In the genomic region with DNA sequence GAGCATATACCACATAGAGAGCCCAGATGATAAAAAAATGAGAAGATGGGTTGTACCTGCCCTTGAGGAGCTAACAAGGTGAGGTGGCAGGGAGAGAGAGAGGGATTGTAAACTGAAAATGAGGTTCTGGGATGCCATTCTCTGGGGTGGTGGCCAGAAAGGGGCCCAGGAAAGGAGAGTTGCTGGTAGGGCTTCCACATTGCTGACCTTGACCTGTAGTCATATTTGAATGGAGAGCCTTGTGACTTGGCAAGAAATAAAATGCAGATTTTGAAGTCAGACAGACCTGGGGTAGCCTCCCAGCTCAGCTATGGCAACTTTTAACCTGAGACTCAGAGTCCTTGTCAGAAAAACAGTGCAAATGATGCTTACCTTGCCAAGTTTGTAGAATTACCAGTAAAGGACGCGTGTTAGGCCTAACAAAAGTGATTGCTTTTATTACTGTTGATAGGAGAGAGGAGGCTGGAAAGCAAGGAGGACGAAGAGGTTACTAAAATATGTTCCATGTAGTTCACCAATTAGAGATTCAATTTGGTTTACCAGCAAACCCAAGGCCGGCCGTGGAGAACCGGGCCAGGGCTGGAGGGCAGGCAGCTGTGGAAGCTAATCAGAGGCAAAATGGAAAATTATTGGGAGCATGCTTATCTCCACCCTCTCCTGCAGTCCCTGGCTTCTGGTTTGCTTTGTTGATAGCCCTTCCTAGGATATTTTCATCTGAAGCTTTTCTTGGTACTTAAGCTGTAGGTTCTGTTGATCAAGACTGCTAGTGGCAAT, we compare ENCODE assay signal across 21 cellular contexts. TPM values are rescaled to one million over a fixed set of nuclear protein-coding genes. Genes with fewer than 3 reads are reported as not detected.
DNase-seq lines count a peak whose midpoint lies in the region; ATAC-seq, FAIRE-seq and TF ChIP-seq lines count a peak whose summit lies in the region.
"Had no signal": no experiment of that assay in that cellular context is flagged by ENCODE, and none has a peak within 500 bp of the region (broad histone marks: within the 10 kb centered on the region; RNA-seq: fewer than 3 reads in every experiment).

No MANE protein-coding gene starts in this region.

- H3K27me3 ChIP-seq in esophagus muscularis mucosa = peaks cover 0 to 9% (median 0%) of the 10 kb centered on the region in 4 donors
- no peaks in the 10 kb centered on the region for H3K27me3 ChIP-seq in sigmoid colon

- TF ChIP-seq POLR2A in A549 (IDR thresholded peaks at IDR 0.05; ENCODE audit: low read length) (no peak), esophagus muscularis mucosa (IDR thresholded peaks at IDR 0.05; ENCODE audit: low read depth) (no peak), sigmoid colon (IDR thresholded peaks at IDR 0.05) (no peak)

- H3K4me2 ChIP-seq in A549 = peak overlapping the region; percentile 91

- H3K4me1 ChIP-seq in A549 (peaks cover 50% of the 10 kb centered on the region), esophagus muscularis mucosa (peaks cover 13 to 46% (median 41%) of the 10 kb centered on the region in 4 donors), sigmoid colon (peaks cover 0 to 29% (median 16%) of the 10 kb centered on the region in 4 donors)

- ATAC-seq in A549 (no peak), GM21576 (IDR thresholded peaks at IDR 0.05; ENCODE audit: unreplicated experiment) (no peak), HG03565 (IDR thresholded peaks at IDR 0.05; ENCODE audit: unreplicated experiment) (no peak)

- POLR2A ChIA-PET in A549 (lab: Yijun Ruan, JAX) = no interaction called here

- H3K9me3 ChIP-seq in A549 = peaks cover 16% of the 10 kb centered on the region
- H3K9me3 ChIP-seq in esophagus muscularis mucosa = peaks cover 0 to 5% (median 2%) of the 10 kb centered on the region in 4 donors
- H3K9me3 ChIP-seq in sigmoid colon = peaks cover 0 to 5% (median 0%) of the 10 kb centered on the region in 4 donors

- TF ChIP-seq EP300 in A549 (IDR thresholded peaks at IDR 0.05) = no peak
- no peak for TF ChIP-seq EP300 in esophagus muscularis mucosa (IDR thresholded peaks at IDR 0.05)
- TF ChIP-seq EP300 in sigmoid colon (IDR thresholded peaks at IDR 0.05) = no peak

- DNase-seq in activated CD8-positive, alpha-beta memory T cell treated with anti-CD3 and anti-CD28 coated beads for 24 hours = peak; percentile 21
- no peak for DNase-seq in activated CD8-positive, alpha-beta memory T cell treated with anti-CD3 and anti-CD28 coated beads, Interleukin-2, amount 50 U/mL, for 4 hours
- DNase-seq in A549 (ENCODE audit: low read depth in 1 of 2, low spot score in 1 of 2) (no peak), esophagus muscularis mucosa (ENCODE audit: extremely low spot score) (no peak), sigmoid colon (no peak), DMS114 treated with DMSO at 0.1 percent for 48 hours (lab: John Stamatoyannopoulos, UW; ENCODE audit: unreplicated experiment) (no peak)
- DNase-seq: DMS 273 treated with DMSO at 0.1 percent for 48 hours, H7, HFFc6, Karpas-422, MG63, NCI-H1092, NCI-H1436 treated with DMSO at 0.1 percent for 48 hours, NCI-H2029, NCI-H2171, NCI-H526 had no signal

- TF ChIP-seq CTCF in A549 (IDR thresholded peaks at IDR 0.05) = no peak
- TF ChIP-seq CTCF in esophagus muscularis mucosa (IDR thresholded peaks at IDR 0.05) = no peak
- no peak for TF ChIP-seq CTCF in sigmoid colon (IDR thresholded peaks at IDR 0.05)

- 94% methylated on average over 6 of the region's 6 CpGs for WGBS in A549 (ENCODE audit: missing lambda C conversion rate)
- 86% methylated on average over 6 of the region's 6 CpGs for WGBS in esophagus muscularis mucosa
- 91 to 92% methylated on average over 6 of the region's 6 CpGs for WGBS in sigmoid colon, 2 donors

- FAIRE-seq in A549 (lab: Jason Lieb, UNC) = no peak
- FAIRE-seq: G401.6, HTR-8/SVneo had no signal

- no peaks in the 10 kb centered on the region for H3K36me3 ChIP-seq in esophagus muscularis mucosa
- no peaks in the 10 kb centered on the region for H3K36me3 ChIP-seq in sigmoid colon
- H3K36me3 ChIP-seq: MG63 had no signal

- H3K4me3 ChIP-seq in A549 (no peak overlapping the region), esophagus muscularis mucosa (no peak overlapping the region), sigmoid colon (no peak overlapping the region)
- H3K4me3 ChIP-seq: MG63 had no signal

- intact Hi-C loops in esophagus muscularis mucosa (cut with DNase I) (loop anchor here (5.0 kb wide), 2 partner anchors 82 to 168 kb away; no protein-coding TSS in a partner anchor), sigmoid colon (cut with DNase I) (loop anchor here (5.0 kb wide), 2 partner anchors 53 to 153 kb away; no protein-coding TSS in a partner anchor)

- no peak for TF ChIP-seq RAD21 in A549 (conservative IDR thresholded peaks at IDR 0.05 in 1 of 2, IDR thresholded peaks at IDR 0.05 in 1 of 2)

- H3K27ac ChIP-seq in A549 (peak overlapping the region; percentile 20 to 65; a peak in 5 of 6 replicates), esophagus muscularis mucosa (replicated peaks in 1 of 4) (peak overlapping the region; percentile 15 to 97 (median 60)), sigmoid colon (peak overlapping the region in 3 of 4 donors; percentile 53 to 97 (median 59))
- H3K27ac ChIP-seq: 22Rv1 had no signal

- CTCF ChIA-PET in A549 (lab: Yijun Ruan, JAX) = interaction anchor here (1.0 to 8.9 kb wide), 5 partner anchors 9 to 215 kb away, joined by 3 to 76 read pairs (median 4); no protein-coding TSS in a partner anchor

TF ChIP-seq in A549, 52 proteins besides CTCF, POLR2A, EP300 and RAD21:
- TF ChIP-seq MYC (IDR thresholded peaks at IDR 0.05; ENCODE audit: borderline replicate concordance, low read length) (no peak), SREBF2 (IDR thresholded peaks at IDR 0.05) (no peak), TFCP2L1 (CRISPR knock-in tag; IDR thresholded peaks at IDR 0.05) (no peak)

RNA-seq across cellular contexts. Expression of gene NPAS2, which starts 3.9 kb away (rescaled TPM):
- 56.1 and 106 TPM in 2 replicates for polyA plus RNA-seq in A549 (2011; rRNA removed)
- 51.6 and 76.5 TPM in 2 replicates for polyA plus RNA-seq in A549 (2012; cell fraction: cytosol; rRNA removed)
- polyA plus RNA-seq in A549 (2012; cell fraction: nucleus; rRNA removed) = 147 and 167 TPM in 2 replicates
- 27.5 to 31.5 TPM (median 31.4 TPM) in 3 replicates for polyA plus RNA-seq in A549 (2017; fragmentation: RNase III; extraction: RNeasy Plus Mini Kit Qiagen cat#74134 plus additional on column Dnase treatment)
- polyA minus RNA-seq in A549 (2011; rRNA and poly(A)+ RNA removed) = 73.2 and 96.6 TPM in 2 replicates
- 10 to 100 TPM; 14.1 to 45.8 (median 28.1) TPM for total RNA-seq in esophagus muscularis mucosa
- 10 to 100 TPM; 14.2 to 23.8 (median 20.3) TPM for total RNA-seq in sigmoid colon
- polyA plus RNA-seq in sigmoid colon = 10 to 100 TPM; 23.2 to 53.9 (median 40.2) TPM
